In the genomic region with DNA sequence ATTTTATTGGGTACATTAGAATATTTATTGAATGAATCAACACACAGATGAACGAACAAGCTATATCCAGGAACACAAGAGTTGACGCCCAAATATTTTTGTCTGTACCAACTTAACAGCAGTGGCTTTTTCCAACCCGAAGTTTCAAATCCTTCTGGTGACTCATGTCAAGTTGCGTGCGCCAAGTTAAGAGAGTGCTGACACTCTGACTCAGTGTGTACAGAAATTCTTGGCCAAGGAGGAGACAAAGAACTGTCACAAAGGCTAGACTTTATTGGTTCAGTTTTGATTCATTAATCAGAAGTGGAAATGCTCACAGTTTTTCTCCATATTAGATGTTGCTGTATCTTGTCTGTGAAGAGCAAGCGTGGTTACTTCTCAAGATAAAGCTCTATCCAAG, we compare ENCODE assay signal across 9 cellular contexts. TPM values are rescaled to one million over a fixed set of nuclear protein-coding genes. Genes with fewer than 3 reads are reported as not detected.
A peak's percentile ranks its signal among the peaks of the same experiment; 100 is the strongest.
DNase-seq lines count a peak whose midpoint lies in the region; ATAC-seq and TF ChIP-seq lines count a peak whose summit lies in the region.
"Had no signal": no experiment of that assay in that cellular context is flagged by ENCODE, and none has a peak within 500 bp of the region (broad histone marks: within the 10 kb centered on the region; RNA-seq: fewer than 3 reads in every experiment).

No MANE protein-coding gene starts in this region.

- H3K9me3 Mint-ChIP-seq in dendritic cell treated with granulocyte-macrophage colony-stimulating factor and Interleukin-4, amounts not matched to agents 40 ng/mL and 50 ng/mL, for 4 days: no peaks in the 10 kb centered on the region

- no peaks in the 10 kb centered on the region for H3K27me3 Mint-ChIP-seq in dendritic cell treated with granulocyte-macrophage colony-stimulating factor and Interleukin-4, amounts not matched to agents 40 ng/mL and 50 ng/mL, for 4 days

- no peaks in the 10 kb centered on the region for H3K4me1 ChIP-seq in mucosa of descending colon (ENCODE audit: low read depth)

- no peak overlapping the region for H3K4me3 Mint-ChIP-seq in dendritic cell treated with granulocyte-macrophage colony-stimulating factor and Interleukin-4, amounts not matched to agents 40 ng/mL and 50 ng/mL, for 4 days

- TF ChIP-seq CTCF in mucosa of descending colon (IDR thresholded peaks at IDR 0.05): no peak

- ATAC-seq in mucosa of descending colon: peak; percentile 84
- no peak for ATAC-seq in GM18907 (IDR thresholded peaks at IDR 0.05; ENCODE audit: unreplicated experiment)
- no peak for ATAC-seq in HG02840 (IDR thresholded peaks at IDR 0.05; ENCODE audit: low FRiP score, unreplicated experiment)

- intact Hi-C loops in dendritic cell treated with granulocyte-macrophage colony-stimulating factor and Interleukin-4, amounts not matched to agents 40 ng/mL and 50 ng/mL, for 4 days (cut with micrococcal nuclease): no loop called here
- intact Hi-C loops in mucosa of descending colon (cut with DNase I, micrococcal nuclease): no loop called here

- peak overlapping the region; percentile 61 for H3K27ac Mint-ChIP-seq in dendritic cell treated with granulocyte-macrophage colony-stimulating factor and Interleukin-4, amounts not matched to agents 40 ng/mL and 50 ng/mL, for 4 days

- no peaks in the 10 kb centered on the region for H3K36me3 ChIP-seq in mucosa of descending colon (ENCODE audit: low read depth)
- H3K36me3 ChIP-seq: Peyer's patch had no signal

- H3K4me3 ChIP-seq in mucosa of descending colon: no peak overlapping the region
- H3K4me3 ChIP-seq: Peyer's patch had no signal

- H3K36me3 Mint-ChIP-seq in dendritic cell treated with granulocyte-macrophage colony-stimulating factor and Interleukin-4, amounts not matched to agents 40 ng/mL and 50 ng/mL, for 4 days (ENCODE audit: low read depth): no peaks in the 10 kb centered on the region

- no peaks in the 10 kb centered on the region for H3K9me3 ChIP-seq in mucosa of descending colon
- H3K9me3 ChIP-seq: Peyer's patch had no signal

- DNase-seq in AG08396 (ENCODE audit: low spot score) (peak; percentile 67), NCI-H226 (peak; percentile 83), mucosa of descending colon (no peak), activated gamma-delta T cell treated with Interleukin-2 at 50 U/mL for 16 hours (no peak), NCI-H1105 treated with DMSO at 0.1 percent for 48 hours (lab: John Stamatoyannopoulos, UW) (no peak)

- peaks cover 22% of the 10 kb centered on the region for H3K4me1 Mint-ChIP-seq in dendritic cell treated with granulocyte-macrophage colony-stimulating factor and Interleukin-4, amounts not matched to agents 40 ng/mL and 50 ng/mL, for 4 days (ENCODE audit: low read depth)

RNA-seq across cellular contexts. Expression of a gene that starts 59.6 kb away (rescaled TPM):
- 10 to 100 TPM; 21.8 to 35.5 (median 31.3) TPM for total RNA-seq in mucosa of descending colon

Comparison
In these comparisons a context has a peak if more than half of its experiments do, and no peak if none do; other contexts are left out.
1. DNase-seq: peak in AG08396 (single experiment) and NCI-H226 (single experiment); none in mucosa of descending colon (0 of 3), activated gamma-delta T cell treated with Interleukin-2 at 50 U/mL for 16 hours (single experiment) and NCI-H1105 treated with DMSO at 0.1 percent for 48 hours (single experiment).